Comparison of ENCODE assay signal across 8 cellular contexts in the genomic region with DNA sequence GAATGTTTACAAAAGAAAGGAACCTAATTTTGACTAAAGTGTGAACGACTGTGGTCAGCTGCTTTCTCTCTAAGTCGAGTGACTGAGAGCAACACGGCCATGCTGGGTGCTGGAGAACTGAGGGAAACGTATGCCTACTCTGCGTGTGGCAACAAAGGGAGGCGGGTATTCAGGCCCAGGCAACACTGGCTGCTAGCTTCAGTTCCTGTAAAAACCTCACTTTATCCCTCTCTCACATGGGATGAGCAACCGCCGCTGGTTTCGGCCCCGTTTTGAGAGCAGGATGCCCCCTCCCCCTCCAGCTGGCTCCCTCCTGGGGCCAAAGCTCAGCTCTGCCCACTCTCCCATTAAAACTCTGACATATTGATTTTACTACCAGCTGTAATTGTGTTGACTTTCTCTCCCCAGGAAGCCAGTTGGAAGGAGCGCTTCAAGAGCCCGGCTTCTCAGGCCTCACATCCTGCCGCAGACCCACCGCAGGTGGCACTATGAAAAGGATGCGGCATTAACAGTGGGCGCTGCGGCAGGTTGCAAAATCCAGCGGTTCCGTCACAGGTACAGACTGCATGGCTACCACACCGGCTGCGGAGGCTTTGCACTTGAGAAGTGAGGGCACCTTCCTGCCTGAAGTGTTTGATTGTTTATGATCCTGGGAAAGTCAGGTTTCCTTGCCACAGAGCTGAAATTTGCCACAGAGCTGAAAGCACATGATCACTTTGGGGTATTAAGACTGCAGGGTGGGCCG. TPM values are rescaled to one million over a fixed set of nuclear protein-coding genes. Genes with fewer than 3 reads are reported as not detected.
DNase-seq lines count a peak whose midpoint lies in the region; ATAC-seq and TF ChIP-seq lines count a peak whose summit lies in the region.

No MANE protein-coding gene starts in this region.

- H3K4me3 Mint-ChIP-seq in naive thymus-derived CD8-positive, alpha-beta T cell: peak overlapping the region; percentile 61 to 88 (median 80)

- H3K9me3 ChIP-seq in body of pancreas (no peaks in the 10 kb centered on the region), testis (no peaks in the 10 kb centered on the region)

- H3K4me1 Mint-ChIP-seq in naive thymus-derived CD8-positive, alpha-beta T cell: peaks cover 20 to 52% (median 30%) of the 10 kb centered on the region in 4 donors

- peak; percentile 84 for DNase-seq in NK-92 treated with Interleukin-12 subunit alpha and Interleukin-12 subunit beta, amount 100 ng/mL, for 24 hours (lab: John Stamatoyannopoulos, UW)
- DNase-seq in NK-92 (lab: John Stamatoyannopoulos, UW; ENCODE audit: unreplicated experiment) (no peak), SHP77 (lab: John Stamatoyannopoulos, UW) (peak; percentile 93 to 95), body of pancreas (peak in 3 of 4 donors; percentile 41 to 61 (median 43)), testis (no peak)
- DNase-seq in naive thymus-derived CD8-positive, alpha-beta T cell: peak in 6 of 10 donors; percentile 22 to 67 (median 62)

- H3K36me3 ChIP-seq in body of pancreas (replicated peaks in 1 of 2; ENCODE audit: insufficient read depth in 1 of 2, low read depth in 2 of 2) (no peaks in the 10 kb centered on the region), testis (ENCODE audit: low read depth, missing control alignments) (no peaks in the 10 kb centered on the region)

- H3K27ac ChIP-seq in body of pancreas (peak overlapping the region in 3 of 4 donors; percentile 42 to 79 (median 61)), testis (peak overlapping the region; percentile 86)

- no peaks in the 10 kb centered on the region for H3K36me3 Mint-ChIP-seq in naive thymus-derived CD8-positive, alpha-beta T cell

- POLR2A ChIA-PET in naive thymus-derived CD8-positive, alpha-beta T cell (lab: Charles Lee): interaction anchor here (1.3 to 4.1 kb wide), 6 partner anchors 10 to 277 kb away, joined by 3 to 42 read pairs (median 5); partner anchors contain the start of gene IFT122

- no peaks in the 10 kb centered on the region for H3K9me3 Mint-ChIP-seq in naive thymus-derived CD8-positive, alpha-beta T cell

- TF ChIP-seq CTCF in body of pancreas (IDR thresholded peaks at IDR 0.05) (no peak), testis (IDR thresholded peaks at IDR 0.05) (no peak)

- ATAC-seq in body of pancreas: no peak
- peak; percentile 85 to 87 for ATAC-seq in naive thymus-derived CD8-positive, alpha-beta T cell
- ATAC-seq in GM21381 (IDR thresholded peaks at IDR 0.05; ENCODE audit: unreplicated experiment): no peak
- ATAC-seq in HG03521 (IDR thresholded peaks at IDR 0.05; ENCODE audit: unreplicated experiment): no peak

- peak in 1 of 3 donors; percentile 19 for TF ChIP-seq POLR2A in body of pancreas (IDR thresholded peaks at IDR 0.05)
- no peak for TF ChIP-seq POLR2A in testis (IDR thresholded peaks at IDR 0.05)

- intact Hi-C loops in body of pancreas (cut with DNase I) (no loop called here), testis (cut with DNase I; ENCODE audit: low total_unique reads) (no loop called here)

- H3K4me1 ChIP-seq in body of pancreas (peaks cover 49% of the 10 kb centered on the region), testis (peaks cover 91% of the 10 kb centered on the region)

- peaks cover 0 to 11% (median 5%) of the 10 kb centered on the region in 5 donors for H3K27me3 Mint-ChIP-seq in naive thymus-derived CD8-positive, alpha-beta T cell

- WGBS in body of pancreas, 2 donors: 47 to 74% methylated on average over 14 to 22 of the region's 22 CpGs
- WGBS in testis, 2 donors: 54 to 67% methylated on average over 13 to 22 of the region's 22 CpGs

- H3K27me3 ChIP-seq in body of pancreas: no peaks in the 10 kb centered on the region
- no peaks in the 10 kb centered on the region for H3K27me3 ChIP-seq in testis

- no peak overlapping the region for H3K4me3 ChIP-seq in body of pancreas
- no peak overlapping the region for H3K4me3 ChIP-seq in testis

- H3K27ac Mint-ChIP-seq in naive thymus-derived CD8-positive, alpha-beta T cell: peak overlapping the region; percentile 52 to 87 (median 77)

RNA-seq across cellular contexts. Expression of gene PLXND1, which starts 12.7 kb away (rescaled TPM):
- total RNA-seq in body of pancreas (100 to 1,000 TPM in 1 of 2 donors, 10 to 100 TPM in 1; 47.7 to 135 TPM), testis (10 to 100 TPM; 50.2 to 87.8 TPM)
- total RNA-seq in naive thymus-derived CD8-positive, alpha-beta T cell: 10 to 100 TPM in 1 of 2 experiments, 1 to 10 TPM in 1; 7.4 to 11.3 TPM
- 1 to 10 TPM in 1 of 3 donors, under 1 TPM in 2; 0.25 to 1.2 (median 0.30) TPM for polyA plus RNA-seq in naive thymus-derived CD8-positive, alpha-beta T cell
- polyA plus RNA-seq in testis (ENCODE audit: insufficient read depth, low read depth, low replicate concordance): 69.2 TPM

RNA-seq across cellular contexts. Expression of gene H1-8, which starts 50.8 kb away (rescaled TPM):
- not detected for total RNA-seq in body of pancreas
- total RNA-seq in naive thymus-derived CD8-positive, alpha-beta T cell: not detected
- not detected for polyA plus RNA-seq in naive thymus-derived CD8-positive, alpha-beta T cell
- total RNA-seq in testis: 1 to 10 TPM; 4.2 to 4.8 TPM
- 8.6 TPM for polyA plus RNA-seq in testis (ENCODE audit: insufficient read depth, low read depth, low replicate concordance)

Comparison
In these comparisons a context has a peak if more than half of its experiments do, and no peak if none do; other contexts are left out.
1. DNase-seq: peak in NK-92 treated with Interleukin-12 subunit alpha and Interleukin-12 subunit beta, amount 100 ng/mL, for 24 hours (single experiment), SHP77 (2 of 2), body of pancreas (3 of 4) and naive thymus-derived CD8-positive, alpha-beta T cell (6 of 10); none in NK-92 (single experiment) and testis (single experiment).
2. ATAC-seq: peak in naive thymus-derived CD8-positive, alpha-beta T cell (2 of 2); none in body of pancreas (single experiment), GM21381 (single experiment) and HG03521 (single experiment).
3. RNA of gene H1-8, which starts 50.8 kb away (total RNA-seq): 4.2 to 4.8 TPM in testis; not detected in body of pancreas and not detected in naive thymus-derived CD8-positive, alpha-beta T cell; every median in the first group is over 4 times any median in the second.